24 cellular contexts compared by ENCODE assay signal in genomic region chr5:175281257-175281656, GRCh38.
DNase-seq lines count a peak whose midpoint lies in the region; ATAC-seq, FAIRE-seq and TF ChIP-seq lines count a peak whose summit lies in the region.
"Had no signal": no experiment of that assay in that cellular context is flagged by ENCODE, and none has a peak within 500 bp of the region (broad histone marks: within the 10 kb centered on the region; RNA-seq: fewer than 3 reads in every experiment).

No MANE protein-coding gene starts in this region.

- H3K9me3 ChIP-seq in Caco-2, result no peaks in the 10 kb centered on the region
- no peaks in the 10 kb centered on the region for H3K9me3 ChIP-seq in MM.1S (replicated peaks; ENCODE audit: insufficient read depth, low read length)
- H3K9me3 ChIP-seq in K562 (replicated peaks; ENCODE audit: control insufficient read depth, insufficient read depth, low read depth, low read length), result no peaks in the 10 kb centered on the region
- no peaks in the 10 kb centered on the region for H3K9me3 ChIP-seq in left lung
- H3K9me3 ChIP-seq in colonic mucosa, result no peaks in the 10 kb centered on the region
- H3K9me3 ChIP-seq: BE2C, BLaER1 had no signal

- H3K9me2 ChIP-seq in MM.1S (replicated peaks; ENCODE audit: insufficient read depth, low read length), result no peaks in the 10 kb centered on the region

- 0% methylated on average over 4 of the region's 4 CpGs for WGBS in K562 (ENCODE audit: insufficient coverage, low coverage, missing lambda C conversion rate)

- H3K4me2 ChIP-seq in MM.1S (ENCODE audit: low read depth, low read length) (no peak overlapping the region), K562 (ENCODE audit: insufficient read depth, low read length) (no peak overlapping the region)
- H3K4me2 ChIP-seq: BLaER1 had no signal

- no peak for FAIRE-seq in K562 (lab: Jason Lieb, UNC)
- FAIRE-seq: A204.1, D721Med, G401.6, GM12891, GM19239 had no signal

- CTCF ChIA-PET in Caco-2 (lab: Charles Lee), result interaction anchor here (0.9 kb wide), 1 partner anchor 183 kb away, joined by 3 read pairs; no protein-coding TSS in a partner anchor
- CTCF ChIA-PET in K562 (lab: Yijun Ruan, JAX; ENCODE audit: low intra/inter-chr PET ratio), result no interaction called here

- H3K36me3 Mint-ChIP-seq in Caco-2 (ENCODE audit: insufficient read depth, unreplicated experiment), result no peaks in the 10 kb centered on the region
- H3K36me3 Mint-ChIP-seq: CD14-positive monocyte; CD4-positive, alpha-beta memory T cell; CD4-positive, CD25-positive, alpha-beta regulatory T cell; CD8-positive, alpha-beta memory T cell had no signal

- DNase-seq in Caco-2, result no peak
- DNase-seq in MM.1S, result no peak
- DNase-seq in K562 (ENCODE audit: extremely low read depth in 1 of 4, low spot score in 3 of 4), result no peak
- DNase-seq in left lung, result no peak
- DNase-seq in colonic mucosa, result no peak
- DNase-seq: 8988T; ACHN; BE2C; C1 segment of cervical spinal cord; Calu3; CD4-positive, alpha-beta memory T cell; CD4-positive, CD25-positive, alpha-beta regulatory T cell; CD8-positive, alpha-beta memory T cell; COR-L47; DMS79 treated with DMSO at 0.1 percent for 48 hours; GF-D8 had no signal

- no peak overlapping the region for H3K4me3 ChIP-seq in Caco-2 (ENCODE audit: low read depth, low read length)
- no peak overlapping the region for H3K4me3 ChIP-seq in MM.1S (ENCODE audit: low read length)
- H3K4me3 ChIP-seq in K562, result no peak overlapping the region
- H3K4me3 ChIP-seq in left lung, result no peak overlapping the region
- H3K4me3 ChIP-seq in colonic mucosa, result no peak overlapping the region
- H3K4me3 ChIP-seq: BLaER1 had no signal

- no peaks in the 10 kb centered on the region for H3F3A ChIP-seq in MM.1S (ENCODE audit: insufficient read depth, low read length)

- H3K27me3 Mint-ChIP-seq in Caco-2 (ENCODE audit: insufficient read depth, unreplicated experiment), result no peaks in the 10 kb centered on the region

- peaks cover 47% of the 10 kb centered on the region for H3K4me1 ChIP-seq in Caco-2
- H3K4me1 ChIP-seq in MM.1S (ENCODE audit: low read length), result 0 out of 2 replicates have a peak, but pooled peaks cover 3% of the 10 kb centered on the region
- no peaks in the 10 kb centered on the region for H3K4me1 ChIP-seq in K562 (replicated peaks in 1 of 2; ENCODE audit: control insufficient read depth in 2 of 2, insufficient read depth in 2 of 2, low read length in 2 of 2)
- H3K4me1 ChIP-seq in left lung, result no peaks in the 10 kb centered on the region
- no peaks in the 10 kb centered on the region for H3K4me1 ChIP-seq in colonic mucosa
- H3K4me1 ChIP-seq: BE2C, BLaER1 had no signal

- H2AFZ ChIP-seq in MM.1S (ENCODE audit: low read length), result no peak overlapping the region
- no peak overlapping the region for H2AFZ ChIP-seq in K562 (ENCODE audit: low read depth, low read length)

- no peak for TF ChIP-seq RAD21 in K562 (CRISPR knock-in tag; conservative IDR thresholded peaks at IDR 0.05 in 1 of 2, IDR thresholded peaks at IDR 0.05 in 1 of 2)

- ATAC-seq in K562 (no peak), left lung (no peak), HG02973 (IDR thresholded peaks at IDR 0.05; ENCODE audit: unreplicated experiment) (no peak)

- POLR2A ChIA-PET in Caco-2 (lab: Charles Lee), result no interaction called here
- POLR2A ChIA-PET in K562 (lab: Yijun Ruan, JAX), result interaction anchor here (1.0 kb wide), 1 partner anchor 10 kb away, joined by 3 read pairs; no protein-coding TSS in a partner anchor

- H4K20me1 ChIP-seq in MM.1S (ENCODE audit: insufficient read depth, low read length) (no peaks in the 10 kb centered on the region), K562 (replicated peaks; ENCODE audit: control insufficient read depth, insufficient read depth, low read length) (no peaks in the 10 kb centered on the region)
- H4K20me1 ChIP-seq: BLaER1 had no signal

- H3K9ac ChIP-seq in MM.1S (ENCODE audit: low read length), result no peak overlapping the region
- no peak overlapping the region for H3K9ac ChIP-seq in K562 (ENCODE audit: insufficient read depth in 1 of 2, low read depth in 2 of 2, low read length in 2 of 2)
- H3K9ac ChIP-seq in colonic mucosa (ENCODE audit: low read depth in 2 of 2, low read length in 2 of 2), result no peak overlapping the region
- H3K9ac ChIP-seq: BLaER1 had no signal

- no peaks in the 10 kb centered on the region for H3K9me1 ChIP-seq in K562 (ENCODE audit: control insufficient read depth, insufficient read depth, low read length)

- H3K79me2 ChIP-seq in MM.1S (ENCODE audit: low read length), result no peaks in the 10 kb centered on the region
- no peaks in the 10 kb centered on the region for H3K79me2 ChIP-seq in K562 (ENCODE audit: control insufficient read depth, insufficient read depth, low read length)

- BruUV-seq in Caco-2 (replicated peaks; lab: Mats Ljungman, UMichigan) (no TSS peak), K562 (replicated peaks; lab: Mats Ljungman, UMichigan) (no TSS peak)

- no peaks in the 10 kb centered on the region for H3K27me3 ChIP-seq in Caco-2 (replicated peaks; ENCODE audit: control insufficient read depth, insufficient read depth, low read length)
- H3K27me3 ChIP-seq in MM.1S (replicated peaks; ENCODE audit: insufficient read depth, low read length), result no peaks in the 10 kb centered on the region
- H3K27me3 ChIP-seq in K562 (ENCODE audit: control insufficient read depth in 2 of 2, insufficient read depth in 2 of 2, low read length in 2 of 2), result no peaks in the 10 kb centered on the region
- H3K27me3 ChIP-seq in left lung, result no peaks in the 10 kb centered on the region
- H3K27me3 ChIP-seq in colonic mucosa, result no peaks in the 10 kb centered on the region
- H3K27me3 ChIP-seq: BE2C, BLaER1 had no signal

- no peaks in the 10 kb centered on the region for H3K36me3 ChIP-seq in Caco-2 (ENCODE audit: control insufficient read depth, insufficient read depth, low read length)
- no peaks in the 10 kb centered on the region for H3K36me3 ChIP-seq in MM.1S (replicated peaks; ENCODE audit: insufficient read depth, low read length)
- no peaks in the 10 kb centered on the region for H3K36me3 ChIP-seq in K562 (ENCODE audit: control insufficient read depth, insufficient read depth, low read length)
- no peaks in the 10 kb centered on the region for H3K36me3 ChIP-seq in left lung
- H3K36me3 ChIP-seq in colonic mucosa, result no peaks in the 10 kb centered on the region
- H3K36me3 ChIP-seq: BE2C, BLaER1 had no signal

- H3K27ac ChIP-seq in MM.1S (ENCODE audit: low read length), result peak overlapping the region; percentile 3; the same call in 1 of the 2 replicates
- no peak overlapping the region for H3K27ac ChIP-seq in K562 (ENCODE audit: extremely low read depth, low read depth, low read length)
- no peak overlapping the region for H3K27ac ChIP-seq in left lung
- H3K27ac ChIP-seq in colonic mucosa, result no peak overlapping the region
- H3K27ac ChIP-seq: BLaER1 had no signal

- H3K9me3 Mint-ChIP-seq in Caco-2 (ENCODE audit: unreplicated experiment), result peaks cover 19% of the 10 kb centered on the region

- intact Hi-C loops in Caco-2 (cut with micrococcal nuclease; ENCODE audit: unreplicated experiment) (loop anchor here (5.0 kb wide), 1 partner anchor 136 kb away; no protein-coding TSS in a partner anchor), K562 (cut with micrococcal nuclease) (no loop called here), left lung (cut with DNase I) (no loop called here), colonic mucosa (cut with DNase I) (no loop called here)

- in situ Hi-C loops in K562 (cut with MboI), result no loop called here

- TF ChIP-seq CTCF in Caco-2 (IDR thresholded peaks at IDR 0.05; ENCODE audit: insufficient read depth in 1 of 2, low read depth in 1 of 2, low read length in 1 of 2, severe bottlenecking in 1 of 2, unreplicated experiment in 1 of 2), result no peak
- TF ChIP-seq CTCF in MM.1S (IDR thresholded peaks at IDR 0.05; ENCODE audit: low read length), result no peak
- TF ChIP-seq CTCF in K562 (IDR thresholded peaks at IDR 0.05 in 2 of 3, conservative IDR thresholded peaks at IDR 0.05 in 1 of 3; ENCODE audit: insufficient read depth in 2 of 3, low read depth in 1 of 3, low read length in 3 of 3), result no peak
- no peak for TF ChIP-seq CTCF in left lung (IDR thresholded peaks at IDR 0.05)
- TF ChIP-seq CTCF in colonic mucosa (IDR thresholded peaks at IDR 0.05), result no peak

- H3K27ac Mint-ChIP-seq in Caco-2 (ENCODE audit: unreplicated experiment), result peak overlapping the region; percentile 41
- H3K27ac Mint-ChIP-seq: CD14-positive monocyte; CD4-positive, alpha-beta memory T cell; CD4-positive, CD25-positive, alpha-beta regulatory T cell; CD8-positive, alpha-beta memory T cell had no signal

- TF ChIP-seq POLR2A in K562 (conservative IDR thresholded peaks at IDR 0.05), result no peak

- peaks cover 42% of the 10 kb centered on the region for H3K4me1 Mint-ChIP-seq in Caco-2 (ENCODE audit: low read depth, unreplicated experiment)
- H3K4me1 Mint-ChIP-seq: CD14-positive monocyte; CD4-positive, alpha-beta memory T cell; CD4-positive, CD25-positive, alpha-beta regulatory T cell; CD8-positive, alpha-beta memory T cell had no signal

- H3K4me3 Mint-ChIP-seq in Caco-2 (ENCODE audit: unreplicated experiment), result no peak overlapping the region
- H3K4me3 Mint-ChIP-seq: CD14-positive monocyte; CD4-positive, CD25-positive, alpha-beta regulatory T cell; CD8-positive, alpha-beta memory T cell had no signal

- TF ChIP-seq EP300 in K562 (IDR thresholded peaks at IDR 0.05; ENCODE audit: low read length), result no peak

TF ChIP-seq in K562, 482 proteins besides CTCF, POLR2A, EP300 and RAD21:
- peak; percentile 80 for TF ChIP-seq TFE3 (CRISPR knock-in tag; IDR thresholded peaks at IDR 0.05)
- TF ChIP-seq ZNF347 (CRISPR knock-in tag; IDR thresholded peaks at IDR 0.05; ENCODE audit: low read depth), result no peak
